ENCODE assay signal across 1 cellular context in the genomic region with DNA sequence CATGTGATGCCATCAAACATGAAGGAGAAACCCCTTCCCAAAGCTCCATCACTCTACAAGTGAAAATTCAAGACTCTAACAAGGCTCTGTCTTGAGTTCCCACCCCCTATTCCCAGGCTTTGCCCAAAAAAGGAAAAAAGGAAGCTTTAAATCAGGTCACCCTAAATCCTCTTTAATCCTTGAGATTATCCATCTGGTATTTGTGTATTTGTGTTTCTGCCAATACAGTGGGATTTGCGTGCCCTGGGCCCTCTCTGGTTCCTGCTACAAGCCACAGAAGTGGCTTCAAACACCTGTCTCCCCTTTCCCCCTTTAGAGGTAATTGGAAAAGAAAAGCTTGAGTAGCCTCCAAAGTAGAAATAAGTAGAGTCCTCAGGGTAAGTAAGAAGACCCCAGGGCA.
TF ChIP-seq lines count a peak whose summit lies in the region.

No MANE protein-coding gene starts in this region.

TF ChIP-seq in HepG2, 621 proteins besides CTCF, POLR2A, EP300 and RAD21 (continued from another document):
- TF ChIP-seq, protein P1, sequence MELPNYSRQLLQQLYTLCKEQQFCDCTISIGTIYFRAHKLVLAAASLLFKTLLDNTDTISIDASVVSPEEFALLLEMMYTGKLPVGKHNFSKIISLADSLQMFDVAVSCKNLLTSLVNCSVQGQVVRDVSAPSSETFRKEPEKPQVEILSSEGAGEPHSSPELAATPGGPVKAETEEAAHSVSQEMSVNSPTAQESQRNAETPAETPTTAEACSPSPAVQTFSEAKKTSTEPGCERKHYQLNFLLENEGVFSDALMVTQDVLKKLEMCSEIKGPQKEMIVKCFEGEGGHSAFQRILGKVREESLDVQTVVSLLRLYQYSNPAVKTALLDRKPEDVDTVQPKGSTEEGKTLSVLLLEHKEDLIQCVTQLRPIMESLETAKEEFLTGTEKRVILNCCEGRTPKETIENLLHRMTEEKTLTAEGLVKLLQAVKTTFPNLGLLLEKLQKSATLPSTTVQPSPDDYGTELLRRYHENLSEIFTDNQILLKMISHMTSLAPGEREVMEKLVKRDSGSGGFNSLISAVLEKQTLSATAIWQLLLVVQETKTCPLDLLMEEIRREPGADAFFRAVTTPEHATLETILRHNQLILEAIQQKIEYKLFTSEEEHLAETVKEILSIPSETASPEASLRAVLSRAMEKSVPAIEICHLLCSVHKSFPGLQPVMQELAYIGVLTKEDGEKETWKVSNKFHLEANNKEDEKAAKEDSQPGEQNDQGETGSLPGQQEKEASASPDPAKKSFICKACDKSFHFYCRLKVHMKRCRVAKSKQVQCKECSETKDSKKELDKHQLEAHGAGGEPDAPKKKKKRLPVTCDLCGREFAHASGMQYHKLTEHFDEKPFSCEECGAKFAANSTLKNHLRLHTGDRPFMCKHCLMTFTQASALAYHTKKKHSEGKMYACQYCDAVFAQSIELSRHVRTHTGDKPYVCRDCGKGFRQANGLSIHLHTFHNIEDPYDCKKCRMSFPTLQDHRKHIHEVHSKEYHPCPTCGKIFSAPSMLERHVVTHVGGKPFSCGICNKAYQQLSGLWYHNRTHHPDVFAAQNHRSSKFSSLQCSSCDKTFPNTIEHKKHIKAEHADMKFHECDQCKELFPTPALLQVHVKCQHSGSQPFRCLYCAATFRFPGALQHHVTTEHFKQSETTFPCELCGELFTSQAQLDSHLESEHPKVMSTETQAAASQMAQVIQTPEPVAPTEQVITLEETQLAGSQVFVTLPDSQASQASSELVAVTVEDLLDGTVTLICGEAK (IDR thresholded peaks at IDR 0.05), result no peak
- TF ChIP-seq, protein P1 (CRISPR knock-in tag; IDR thresholded peaks at IDR 0.05), result no peak
- TF ChIP-seq HOXA9 (CRISPR knock-in tag; IDR thresholded peaks at IDR 0.05; ENCODE audit: borderline replicate concordance) (no peak), ZNF180 (CRISPR knock-in tag; IDR thresholded peaks at IDR 0.05; ENCODE audit: borderline replicate concordance, low read depth) (no peak), NCOA2 (CRISPR knock-in tag; IDR thresholded peaks at IDR 0.05) (no peak), ZNF329 (CRISPR knock-in tag; IDR thresholded peaks at IDR 0.05; ENCODE audit: low read depth) (no peak), ZNF367 (CRISPR knock-in tag; IDR thresholded peaks at IDR 0.05; ENCODE audit: borderline replicate concordance) (no peak), SP4 (CRISPR knock-in tag; IDR thresholded peaks at IDR 0.05) (no peak), ZNF468 (CRISPR knock-in tag; IDR thresholded peaks at IDR 0.05) (no peak), ZNF431 (CRISPR knock-in tag; IDR thresholded peaks at IDR 0.05; ENCODE audit: borderline replicate concordance, low read depth) (no peak), ZNF577 (CRISPR knock-in tag; IDR thresholded peaks at IDR 0.05; ENCODE audit: borderline replicate concordance, low read depth) (no peak), ZNF30 (CRISPR knock-in tag; IDR thresholded peaks at IDR 0.05) (no peak)
- TF ChIP-seq, protein P2, sequence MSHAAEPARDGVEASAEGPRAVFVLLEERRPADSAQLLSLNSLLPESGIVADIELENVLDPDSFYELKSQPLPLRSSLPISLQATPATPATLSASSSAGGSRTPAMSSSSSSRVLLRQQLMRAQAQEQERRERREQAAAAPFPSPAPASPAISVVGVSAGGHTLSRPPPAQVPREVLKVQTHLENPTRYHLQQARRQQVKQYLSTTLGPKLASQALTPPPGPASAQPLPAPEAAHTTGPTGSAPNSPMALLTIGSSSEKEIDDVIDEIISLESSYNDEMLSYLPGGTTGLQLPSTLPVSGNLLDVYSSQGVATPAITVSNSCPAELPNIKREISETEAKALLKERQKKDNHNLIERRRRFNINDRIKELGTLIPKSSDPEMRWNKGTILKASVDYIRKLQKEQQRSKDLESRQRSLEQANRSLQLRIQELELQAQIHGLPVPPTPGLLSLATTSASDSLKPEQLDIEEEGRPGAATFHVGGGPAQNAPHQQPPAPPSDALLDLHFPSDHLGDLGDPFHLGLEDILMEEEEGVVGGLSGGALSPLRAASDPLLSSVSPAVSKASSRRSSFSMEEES (CRISPR knock-in tag; IDR thresholded peaks at IDR 0.05), result no peak
- TF ChIP-seq, protein P3, sequence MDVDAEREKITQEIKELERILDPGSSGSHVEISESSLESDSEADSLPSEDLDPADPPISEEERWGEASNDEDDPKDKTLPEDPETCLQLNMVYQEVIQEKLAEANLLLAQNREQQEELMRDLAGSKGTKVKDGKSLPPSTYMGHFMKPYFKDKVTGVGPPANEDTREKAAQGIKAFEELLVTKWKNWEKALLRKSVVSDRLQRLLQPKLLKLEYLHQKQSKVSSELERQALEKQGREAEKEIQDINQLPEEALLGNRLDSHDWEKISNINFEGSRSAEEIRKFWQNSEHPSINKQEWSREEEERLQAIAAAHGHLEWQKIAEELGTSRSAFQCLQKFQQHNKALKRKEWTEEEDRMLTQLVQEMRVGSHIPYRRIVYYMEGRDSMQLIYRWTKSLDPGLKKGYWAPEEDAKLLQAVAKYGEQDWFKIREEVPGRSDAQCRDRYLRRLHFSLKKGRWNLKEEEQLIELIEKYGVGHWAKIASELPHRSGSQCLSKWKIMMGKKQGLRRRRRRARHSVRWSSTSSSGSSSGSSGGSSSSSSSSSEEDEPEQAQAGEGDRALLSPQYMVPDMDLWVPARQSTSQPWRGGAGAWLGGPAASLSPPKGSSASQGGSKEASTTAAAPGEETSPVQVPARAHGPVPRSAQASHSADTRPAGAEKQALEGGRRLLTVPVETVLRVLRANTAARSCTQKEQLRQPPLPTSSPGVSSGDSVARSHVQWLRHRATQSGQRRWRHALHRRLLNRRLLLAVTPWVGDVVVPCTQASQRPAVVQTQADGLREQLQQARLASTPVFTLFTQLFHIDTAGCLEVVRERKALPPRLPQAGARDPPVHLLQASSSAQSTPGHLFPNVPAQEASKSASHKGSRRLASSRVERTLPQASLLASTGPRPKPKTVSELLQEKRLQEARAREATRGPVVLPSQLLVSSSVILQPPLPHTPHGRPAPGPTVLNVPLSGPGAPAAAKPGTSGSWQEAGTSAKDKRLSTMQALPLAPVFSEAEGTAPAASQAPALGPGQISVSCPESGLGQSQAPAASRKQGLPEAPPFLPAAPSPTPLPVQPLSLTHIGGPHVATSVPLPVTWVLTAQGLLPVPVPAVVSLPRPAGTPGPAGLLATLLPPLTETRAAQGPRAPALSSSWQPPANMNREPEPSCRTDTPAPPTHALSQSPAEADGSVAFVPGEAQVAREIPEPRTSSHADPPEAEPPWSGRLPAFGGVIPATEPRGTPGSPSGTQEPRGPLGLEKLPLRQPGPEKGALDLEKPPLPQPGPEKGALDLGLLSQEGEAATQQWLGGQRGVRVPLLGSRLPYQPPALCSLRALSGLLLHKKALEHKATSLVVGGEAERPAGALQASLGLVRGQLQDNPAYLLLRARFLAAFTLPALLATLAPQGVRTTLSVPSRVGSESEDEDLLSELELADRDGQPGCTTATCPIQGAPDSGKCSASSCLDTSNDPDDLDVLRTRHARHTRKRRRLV (CRISPR knock-in tag; IDR thresholded peaks at IDR 0.05), result no peak
- TF ChIP-seq, protein P4, sequence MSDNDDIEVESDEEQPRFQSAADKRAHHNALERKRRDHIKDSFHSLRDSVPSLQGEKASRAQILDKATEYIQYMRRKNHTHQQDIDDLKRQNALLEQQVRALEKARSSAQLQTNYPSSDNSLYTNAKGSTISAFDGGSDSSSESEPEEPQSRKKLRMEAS (IDR thresholded peaks at IDR 0.05), result no peak
- TF ChIP-seq, protein P5, sequence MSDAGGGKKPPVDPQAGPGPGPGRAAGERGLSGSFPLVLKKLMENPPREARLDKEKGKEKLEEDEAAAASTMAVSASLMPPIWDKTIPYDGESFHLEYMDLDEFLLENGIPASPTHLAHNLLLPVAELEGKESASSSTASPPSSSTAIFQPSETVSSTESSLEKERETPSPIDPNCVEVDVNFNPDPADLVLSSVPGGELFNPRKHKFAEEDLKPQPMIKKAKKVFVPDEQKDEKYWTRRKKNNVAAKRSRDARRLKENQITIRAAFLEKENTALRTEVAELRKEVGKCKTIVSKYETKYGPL (CRISPR knock-in tag; IDR thresholded peaks at IDR 0.05), result no peak
- TF ChIP-seq, protein P6, sequence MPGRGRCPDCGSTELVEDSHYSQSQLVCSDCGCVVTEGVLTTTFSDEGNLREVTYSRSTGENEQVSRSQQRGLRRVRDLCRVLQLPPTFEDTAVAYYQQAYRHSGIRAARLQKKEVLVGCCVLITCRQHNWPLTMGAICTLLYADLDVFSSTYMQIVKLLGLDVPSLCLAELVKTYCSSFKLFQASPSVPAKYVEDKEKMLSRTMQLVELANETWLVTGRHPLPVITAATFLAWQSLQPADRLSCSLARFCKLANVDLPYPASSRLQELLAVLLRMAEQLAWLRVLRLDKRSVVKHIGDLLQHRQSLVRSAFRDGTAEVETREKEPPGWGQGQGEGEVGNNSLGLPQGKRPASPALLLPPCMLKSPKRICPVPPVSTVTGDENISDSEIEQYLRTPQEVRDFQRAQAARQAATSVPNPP (CRISPR knock-in tag; IDR thresholded peaks at IDR 0.05), result no peak
TF ChIP-seq in HepG2: peak in this region for 0.
